ENCODE assay signal across 12 cellular contexts in the genomic region with DNA sequence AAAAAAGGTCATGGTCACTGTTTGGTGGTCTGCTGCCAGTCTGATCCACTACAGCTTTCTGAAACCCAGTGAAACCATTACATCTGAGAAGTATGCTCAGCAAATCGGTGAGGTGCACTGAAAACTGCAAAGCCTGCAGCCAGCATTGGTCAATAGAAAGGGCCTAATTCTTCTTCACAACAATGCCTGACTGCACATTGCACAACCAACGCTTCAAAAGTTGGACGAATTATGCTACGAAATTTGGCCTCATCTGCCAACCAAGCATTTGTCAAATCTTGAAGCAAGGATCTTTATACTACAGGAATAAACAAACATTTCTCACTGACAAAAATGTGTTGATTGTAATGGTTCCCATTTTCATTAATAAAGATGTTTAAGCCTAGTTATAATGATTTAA.
DNase-seq lines count a peak whose midpoint lies in the region; ATAC-seq lines count a peak whose summit lies in the region.
"Had no signal": no experiment of that assay in that cellular context is flagged by ENCODE, and none has a peak within 500 bp of the region (broad histone marks: within the 10 kb centered on the region; RNA-seq: fewer than 3 reads in every experiment).

No MANE protein-coding gene starts in this region.

- in situ Hi-C loops in HAP-1 (cut with MboI; ENCODE audit: low sequenced_read_pairs): no loop called here

- H3K36me3 ChIP-seq in HAP-1 (replicated peaks) (no peaks in the 10 kb centered on the region), SK-N-MC (ENCODE audit: insufficient read depth, low read length) (no peaks in the 10 kb centered on the region)
- H3K36me3 ChIP-seq: BE2C had no signal

- no peak for ATAC-seq in GM18873 (IDR thresholded peaks at IDR 0.05; ENCODE audit: low FRiP score, unreplicated experiment)
- ATAC-seq: CD8-positive, alpha-beta T cell had no signal

- H3K27ac ChIP-seq in SK-N-MC: peak overlapping the region; percentile 1; the same call in 1 of the 2 replicates
- H3K27ac ChIP-seq: C4-2B had no signal

- H3K27me3 ChIP-seq in HAP-1 (ENCODE audit: low read depth): no peaks in the 10 kb centered on the region
- H3K27me3 ChIP-seq: BE2C had no signal

- no peak overlapping the region for H3K9ac ChIP-seq in SK-N-MC (ENCODE audit: insufficient read length)

- peak; percentile 22 to 28 for DNase-seq in HAP-1 (ENCODE audit: low spot score in 2 of 2)
- DNase-seq in SK-N-MC (ENCODE audit: low read depth, low spot score): no peak
- DNase-seq in fibroblast of gingiva (ENCODE audit: low read depth): peak; percentile 17
- DNase-seq in superior temporal gyrus (ENCODE audit: extremely low spot score): peak; percentile 25
- no peak for DNase-seq in NCI-H1930 (lab: John Stamatoyannopoulos, UW)
- no peak for DNase-seq in RPMI8226
- DNase-seq: CD8-positive, alpha-beta T cell; DND-41; GDM1 had no signal

- no peaks in the 10 kb centered on the region for H3K9me3 ChIP-seq in HAP-1
- no peaks in the 10 kb centered on the region for H3K9me3 ChIP-seq in SK-N-MC (ENCODE audit: low read depth, low read length)
- H3K9me3 ChIP-seq: BE2C had no signal

- peaks cover 13% of the 10 kb centered on the region for H3K4me1 ChIP-seq in HAP-1

- H3K4me3 ChIP-seq in HAP-1: no peak overlapping the region
- no peak overlapping the region for H3K4me3 ChIP-seq in SK-N-MC

Comparison
In these comparisons a context has a peak if more than half of its experiments do, and no peak if none do; other contexts are left out.
1. DNase-seq: peak in HAP-1 (2 of 2), fibroblast of gingiva (single experiment) and superior temporal gyrus (single experiment); none in SK-N-MC (single experiment), NCI-H1930 (0 of 2) and RPMI8226 (single experiment).